In genomic region chr1:56977910-56978309, GRCh38 we compare ENCODE assay signal across 1 cellular context.
TF ChIP-seq lines count a peak whose summit lies in the region.

No MANE protein-coding gene starts in this region.

TF ChIP-seq in HepG2, 621 proteins besides CTCF, POLR2A, EP300 and RAD21:
- TF ChIP-seq ZNF224 (CRISPR knock-in tag; IDR thresholded peaks at IDR 0.05) (no peak), SMC3 (IDR thresholded peaks at IDR 0.05; ENCODE audit: low read length) (peak; percentile 35; the same call in 1 of the 2 replicates), STAG1 (CRISPR knock-in tag; IDR thresholded peaks at IDR 0.05) (peak; percentile 74)
